27 cellular contexts compared by ENCODE assay signal in the genomic region with DNA sequence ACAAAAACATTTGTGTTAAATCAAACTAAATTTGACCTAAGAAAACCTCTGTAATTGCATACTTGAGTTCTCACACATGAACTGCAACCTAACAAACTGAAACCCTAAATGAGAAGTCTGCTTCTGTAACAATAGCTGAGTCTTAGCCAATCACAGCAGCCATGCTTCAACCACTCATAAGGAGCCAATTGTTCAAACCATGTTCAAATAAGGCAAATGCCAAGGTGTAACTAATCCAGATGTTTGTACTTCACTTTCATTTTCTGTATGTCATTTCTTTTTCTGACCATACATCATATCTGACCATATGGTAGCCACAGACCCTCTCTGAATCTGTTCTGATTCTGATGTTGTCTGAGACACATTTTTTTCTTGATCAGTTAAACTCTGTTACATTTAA. TPM values are rescaled to one million over a fixed set of nuclear protein-coding genes. Genes with fewer than 3 reads are reported as not detected.
DNase-seq lines count a peak whose midpoint lies in the region; ATAC-seq, FAIRE-seq and TF ChIP-seq lines count a peak whose summit lies in the region.
"Had no signal": no experiment of that assay in that cellular context is flagged by ENCODE, and none has a peak within 500 bp of the region (broad histone marks: within the 10 kb centered on the region; RNA-seq: fewer than 3 reads in every experiment).

No MANE protein-coding gene starts in this region.

- peak overlapping the region; percentile 36 for H2BK5ac ChIP-seq in IMR-90 (ENCODE audit: low read depth, low read length, poor library complexity, severe bottlenecking)

- H3K4me3 Mint-ChIP-seq in activated CD8-positive, alpha-beta T cell treated with anti-CD3 and anti-CD28 coated beads for 36 hours: no peak overlapping the region
- H3K4me3 Mint-ChIP-seq in activated CD8-positive, alpha-beta T cell treated with anti-CD3 and anti-CD28 coated beads, Interleukin-2, amount 10 ng/mL, durations not matched to agents 7 days and 5 days: no peak overlapping the region
- H3K4me3 Mint-ChIP-seq: stimulated activated naive CD8-positive, alpha-beta T cell treated with anti-CD3 and anti-CD28 coated beads, Interleukin-15, Interleukin-2, amounts not matched to agents 100 ng/mL and 50 ng/mL, for 24 hours; T-helper 2 cell treated with Interferon-gamma antibody and Interleukin-4, amounts not matched to agents 5 μg/mL and 100 μg/mL, for 36 hours had no signal

- no peak overlapping the region for H2AK5ac ChIP-seq in IMR-90 (ENCODE audit: low read depth, low read length)

- H4K5ac ChIP-seq in IMR-90 (ENCODE audit: low read depth, low read length): no peak overlapping the region; the same call in 1 of the 2 replicates

- POLR2A ChIA-PET in activated CD8-positive, alpha-beta T cell treated with anti-CD3 and anti-CD28 coated beads for 36 hours (lab: Charles Lee): interaction anchor here (0.6 kb wide), 1 partner anchor 146 kb away, joined by 3 read pairs; no protein-coding TSS in a partner anchor
- POLR2A ChIA-PET in activated CD8-positive, alpha-beta T cell treated with anti-CD3 and anti-CD28 coated beads, Interleukin-2, amount 10 ng/mL, durations not matched to agents 7 days and 5 days (lab: Charles Lee): no interaction called here
- POLR2A ChIA-PET in IMR-90 (lab: Charles Lee; ENCODE audit: unreplicated experiment): no interaction called here

- no peak overlapping the region; a peak in 1 of 4 replicates for H4K8ac ChIP-seq in IMR-90 (ENCODE audit: low read depth in 2 of 2, low read length in 2 of 2)

- BruUV-seq in IMR-90 (replicated peaks; lab: Mats Ljungman, UMichigan): no TSS peak

- peak; percentile 75 for ATAC-seq in activated CD8-positive, alpha-beta T cell treated with anti-CD3 and anti-CD28 coated beads for 36 hours
- ATAC-seq in activated CD8-positive, alpha-beta T cell treated with anti-CD3 and anti-CD28 coated beads, Interleukin-2, amount 10 ng/mL, durations not matched to agents 7 days and 5 days: no peak
- ATAC-seq in GM21723 (IDR thresholded peaks at IDR 0.05; ENCODE audit: unreplicated experiment): peak; percentile 57
- peak; percentile 31; the same call in 1 of the 2 replicates for ATAC-seq in IMR-90 (ENCODE audit: low read depth)
- ATAC-seq: PC-3, right cardiac atrium had no signal

- H3K9me3 Mint-ChIP-seq in activated CD8-positive, alpha-beta T cell treated with anti-CD3 and anti-CD28 coated beads for 36 hours: peaks cover 14% of the 10 kb centered on the region
- peaks cover 18% of the 10 kb centered on the region for H3K9me3 Mint-ChIP-seq in activated CD8-positive, alpha-beta T cell treated with anti-CD3 and anti-CD28 coated beads, Interleukin-2, amount 10 ng/mL, durations not matched to agents 7 days and 5 days (ENCODE audit: insufficient read depth)

- no peaks in the 10 kb centered on the region; the same call in 1 of the 2 replicates for H3K27me3 ChIP-seq in IMR-90 (ENCODE audit: control insufficient read depth, insufficient read depth, low read length)
- H3K27me3 ChIP-seq: hepatocyte, upper lobe of left lung had no signal

- no peak overlapping the region for H3K4ac ChIP-seq in IMR-90 (ENCODE audit: low read depth, low read length)

- H4K91ac ChIP-seq in IMR-90 (ENCODE audit: insufficient read depth, low read depth, low read length): 0 out of 2 replicates have a peak overlapping the region, but pooled peaks have one; percentile 1

- CTCF ChIA-PET in activated CD8-positive, alpha-beta T cell treated with anti-CD3 and anti-CD28 coated beads for 36 hours (lab: Charles Lee): interaction anchor here (2.3 kb wide), 1 partner anchor 10 kb away, joined by 16 read pairs; no protein-coding TSS in a partner anchor
- CTCF ChIA-PET in activated CD8-positive, alpha-beta T cell treated with anti-CD3 and anti-CD28 coated beads, Interleukin-2, amount 10 ng/mL, durations not matched to agents 7 days and 5 days (lab: Charles Lee): interaction anchor here (1.8 kb wide), 1 partner anchor 10 kb away, joined by 11 read pairs; no protein-coding TSS in a partner anchor
- CTCF ChIA-PET in IMR-90 (lab: Yijun Ruan, JAX): interaction anchor here (0.6 kb wide), 1 partner anchor 1003 kb away, joined by 9 read pairs; no protein-coding TSS in a partner anchor

- no peaks in the 10 kb centered on the region for H3K9me3 ChIP-seq in IMR-90 (ENCODE audit: control insufficient read depth, insufficient read depth, low read length)

- H3K9me1 ChIP-seq in IMR-90 (ENCODE audit: insufficient read depth, low read length): peaks cover 8% of the 10 kb centered on the region; the same call in 1 of the 2 replicates

- DNase-seq in activated CD8-positive, alpha-beta T cell treated with anti-CD3 and anti-CD28 coated beads for 36 hours: no peak
- DNase-seq in activated CD8-positive, alpha-beta T cell treated with anti-CD3 and anti-CD28 coated beads, Interleukin-2, amount 10 ng/mL, durations not matched to agents 7 days and 5 days: no peak
- DNase-seq in IMR-90: no peak
- peak; percentile 16 for DNase-seq in pons (ENCODE audit: low spot score)
- DNase-seq in GM12892 (ENCODE audit: insufficient read length): no peak
- DNase-seq in stimulated activated CD4-positive, alpha-beta T cell treated with anti-CD3 and anti-CD28 coated beads, Interleukin-1b, Interleukin-23, amount 100 ng/mL, for 48 hours: no peak
- no peak for DNase-seq in NCI-H446 treated with DMSO at 0.1 percent for 48 hours (lab: John Stamatoyannopoulos, UW)
- DNase-seq: anterior cingulate cortex; cerebellar nuclear complex; effector memory CD4-positive, alpha-beta T cell; mammary epithelial cell; NCI-H1048; NCI-H2081 treated with DMSO at 0.1 percent for 48 hours; NCI-H526 treated with DMSO at 0.1 percent for 48 hours; occipital lobe; PC-3; right cardiac atrium; stimulated activated CD4-positive, alpha-beta T cell treated with anti-CD3 and anti-CD28 coated beads, Interleukin-15, amount 100 ng/mL, for 24 hours; upper lobe of left lung had no signal

- no peak overlapping the region for H3K9ac ChIP-seq in IMR-90 (ENCODE audit: low read depth, low read length)

- peak overlapping the region; percentile 64; the same call in 1 of the 2 replicates for H2BK20ac ChIP-seq in IMR-90 (ENCODE audit: low read depth, low read length)

- H3K4me1 ChIP-seq in IMR-90 (ENCODE audit: control insufficient read depth, insufficient read depth, low read length): peaks cover 11% of the 10 kb centered on the region
- H3K4me1 ChIP-seq: upper lobe of left lung had no signal

- H3K27ac ChIP-seq in IMR-90 (ENCODE audit: insufficient read depth, low read length): no peak overlapping the region
- H3K27ac ChIP-seq: C4-2B, hepatocyte, upper lobe of left lung had no signal

- H3K36me3 ChIP-seq in IMR-90 (ENCODE audit: control insufficient read depth, insufficient read depth, low read length): no peaks in the 10 kb centered on the region
- H3K36me3 ChIP-seq: upper lobe of left lung had no signal

- no peak for TF ChIP-seq POLR2A in IMR-90 (IDR thresholded peaks at IDR 0.05; ENCODE audit: low read depth, low read length)
- TF ChIP-seq POLR2A in GM12892 (IDR thresholded peaks at IDR 0.05; ENCODE audit: low read depth, low read length): no peak

- H3K14ac ChIP-seq in IMR-90 (replicated peaks; ENCODE audit: low read depth, low read length): no peak overlapping the region

- no peak overlapping the region for H3K4me3 ChIP-seq in IMR-90 (ENCODE audit: insufficient read depth, low read depth, low read length)
- H3K4me3 ChIP-seq: hepatocyte, upper lobe of left lung had no signal

- no peak for TF ChIP-seq RAD21 in IMR-90 (IDR thresholded peaks at IDR 0.05; ENCODE audit: low read length)

- H2AK9ac ChIP-seq in IMR-90 (replicated peaks; ENCODE audit: low read depth, low read length, poor library complexity): no peak overlapping the region

- no peaks in the 10 kb centered on the region for H3K79me1 ChIP-seq in IMR-90 (ENCODE audit: low read depth in 1 of 2, low read length in 2 of 2)

- H3K27ac Mint-ChIP-seq in activated CD8-positive, alpha-beta T cell treated with anti-CD3 and anti-CD28 coated beads for 36 hours: peak overlapping the region; percentile 58
- no peak overlapping the region for H3K27ac Mint-ChIP-seq in activated CD8-positive, alpha-beta T cell treated with anti-CD3 and anti-CD28 coated beads, Interleukin-2, amount 10 ng/mL, durations not matched to agents 7 days and 5 days
- H3K27ac Mint-ChIP-seq: stimulated activated naive CD8-positive, alpha-beta T cell treated with anti-CD3 and anti-CD28 coated beads, Interleukin-15, Interleukin-2, amounts not matched to agents 100 ng/mL and 50 ng/mL, for 24 hours; T-helper 2 cell treated with Interferon-gamma antibody and Interleukin-4, amounts not matched to agents 5 μg/mL and 100 μg/mL, for 36 hours had no signal

- intact Hi-C loops in activated CD8-positive, alpha-beta T cell treated with anti-CD3 and anti-CD28 coated beads for 36 hours (cut with micrococcal nuclease): no loop called here
- intact Hi-C loops in IMR-90 (cut with micrococcal nuclease): loop anchor here (5.0 kb wide), 1 partner anchor 78 kb away; no protein-coding TSS in a partner anchor

- no peaks in the 10 kb centered on the region for H3K27me3 Mint-ChIP-seq in activated CD8-positive, alpha-beta T cell treated with anti-CD3 and anti-CD28 coated beads for 36 hours
- no peaks in the 10 kb centered on the region for H3K27me3 Mint-ChIP-seq in activated CD8-positive, alpha-beta T cell treated with anti-CD3 and anti-CD28 coated beads, Interleukin-2, amount 10 ng/mL, durations not matched to agents 7 days and 5 days (ENCODE audit: low read depth)
- H3K27me3 Mint-ChIP-seq: stimulated activated naive CD8-positive, alpha-beta T cell treated with anti-CD3 and anti-CD28 coated beads, Interleukin-15, Interleukin-2, amounts not matched to agents 100 ng/mL and 50 ng/mL, for 24 hours had no signal

- peak overlapping the region; percentile 29; the same call in 1 of the 2 replicates for H3K4me2 ChIP-seq in IMR-90 (ENCODE audit: low read depth, low read length)
- H3K4me2 ChIP-seq: hepatocyte had no signal

- H4K20me1 ChIP-seq in IMR-90 (ENCODE audit: insufficient read depth, low read length): no peaks in the 10 kb centered on the region

- no peak overlapping the region for H2AFZ ChIP-seq in IMR-90 (replicated peaks; ENCODE audit: low read length, poor library complexity)
- H2AFZ ChIP-seq: hepatocyte had no signal

- H3K23ac ChIP-seq in IMR-90 (ENCODE audit: low read depth, low read length): no peak overlapping the region

- H2BK120ac ChIP-seq in IMR-90 (ENCODE audit: low read depth, low read length): peak overlapping the region; percentile 5; the same call in 1 of the 2 replicates

- no peak for TF ChIP-seq CTCF in activated CD8-positive, alpha-beta T cell treated with anti-CD3 and anti-CD28 coated beads for 36 hours (IDR thresholded peaks at IDR 0.05)
- TF ChIP-seq CTCF in IMR-90 (conservative IDR thresholded peaks at IDR 0.05; ENCODE audit: low read depth, low read length): no peak

- in situ Hi-C loops in IMR-90 (cut with MboI; ENCODE audit: low sequenced_read_pairs): no loop called here

- dilution Hi-C loops in IMR-90 (cut with HindIII; ENCODE audit: low sequenced_read_pairs, unreplicated experiment): no loop called here

- no peak for FAIRE-seq in GM12892 (lab: Jason Lieb, UNC)
- FAIRE-seq: islet of Langerhans had no signal

- peaks cover 50% of the 10 kb centered on the region for H3K36me3 Mint-ChIP-seq in activated CD8-positive, alpha-beta T cell treated with anti-CD3 and anti-CD28 coated beads for 36 hours (ENCODE audit: low read depth)
- H3K36me3 Mint-ChIP-seq in activated CD8-positive, alpha-beta T cell treated with anti-CD3 and anti-CD28 coated beads, Interleukin-2, amount 10 ng/mL, durations not matched to agents 7 days and 5 days (ENCODE audit: low read depth): peaks cover 56% of the 10 kb centered on the region

- H3K18ac ChIP-seq in IMR-90 (ENCODE audit: low read depth, low read length): peak overlapping the region; percentile 56; the same call in 1 of the 2 replicates

- no peak overlapping the region for H2BK15ac ChIP-seq in IMR-90 (ENCODE audit: low read depth, low read length)

- H3K56ac ChIP-seq in IMR-90 (ENCODE audit: extremely low read depth, insufficient read depth, low read length): no peak overlapping the region

- H3K4me1 Mint-ChIP-seq in activated CD8-positive, alpha-beta T cell treated with anti-CD3 and anti-CD28 coated beads for 36 hours (ENCODE audit: low read depth): peaks cover 35% of the 10 kb centered on the region
- H3K4me1 Mint-ChIP-seq in activated CD8-positive, alpha-beta T cell treated with anti-CD3 and anti-CD28 coated beads, Interleukin-2, amount 10 ng/mL, durations not matched to agents 7 days and 5 days (ENCODE audit: low read depth): peaks cover 26% of the 10 kb centered on the region

RNA-seq across cellular contexts. Expression of gene ANTXRL, which starts 47.5 kb away (rescaled TPM):
- not detected for total RNA-seq in activated CD8-positive, alpha-beta T cell treated with anti-CD3 and anti-CD28 coated beads for 36 hours
- not detected for total RNA-seq in activated CD8-positive, alpha-beta T cell treated with anti-CD3 and anti-CD28 coated beads, Interleukin-2, amount 10 ng/mL, durations not matched to agents 7 days and 5 days
- not detected in 2 replicates for total RNA-seq in IMR-90 (2012; rRNA removed)
- polyA plus RNA-seq in IMR-90 (2012; rRNA removed): not detected in 2 replicates
- not detected in 2 replicates for polyA plus RNA-seq in IMR-90 (2012; cell fraction: cytosol; rRNA removed)
- polyA plus RNA-seq in IMR-90 (2012; cell fraction: nucleus; rRNA removed; ENCODE audit: low replicate concordance): 0.03 TPM in 1 of 2 replicates, not detected in the other
- not detected for polyA plus RNA-seq in GM12892 (2012; ENCODE audit: missing spikeins)
- total RNA-seq: hepatocyte, mammary epithelial cell, myocyte, occipital lobe, PC-3, SK-MEL-5, upper lobe of left lung had no signal
- polyA plus RNA-seq: hepatocyte, mammary epithelial cell had no signal
